Comparison of ENCODE assay signal across 8 cellular contexts in genomic region chr19:49118565-49119410, GRCh38. TPM values are rescaled to one million over a fixed set of nuclear protein-coding genes. Genes with fewer than 3 reads are reported as not detected.
A peak's percentile ranks its signal among the peaks of the same experiment; 100 is the strongest.
DNase-seq lines count a peak whose midpoint lies in the region; ATAC-seq and TF ChIP-seq lines count a peak whose summit lies in the region.

Gene C19orf73 (minus strand): TSS chr19:49119143. CDS start chr19:49119022, 121 bp downstream.

- H3K4me3 ChIP-seq in NB4 (ENCODE audit: low read depth, low read length) (peak within 1 kb of the TSS; percentile 57), SK-N-MC (peak within 1 kb of the TSS; percentile 82), thoracic aorta (peak within 1 kb of the TSS; percentile 88)

- no peaks in the 10 kb centered on the region for H3K27me3 Mint-ChIP-seq in activated naive CD4-positive, alpha-beta T cell treated with anti-CD3 and anti-CD28 coated beads, Interleukin-2, amount 50 U/mL, for 24 hours
- no peaks in the 10 kb centered on the region for H3K27me3 Mint-ChIP-seq in osteocyte (ENCODE audit: unreplicated experiment)

- peak; percentile 3 for TF ChIP-seq CTCF in GM10266 (IDR thresholded peaks at IDR 0.05; ENCODE audit: control insufficient read depth, insufficient read depth, low read depth, missing control alignments)
- TF ChIP-seq CTCF in NB4 (IDR thresholded peaks at IDR 0.05; ENCODE audit: low read depth, low read length), result no peak
- peak; percentile 17 for TF ChIP-seq CTCF in osteocyte (IDR thresholded peaks at IDR 0.05)
- peak; percentile 39 for TF ChIP-seq CTCF in thoracic aorta (IDR thresholded peaks at IDR 0.05)

- no peaks in the 10 kb centered on the region for H3K9me3 ChIP-seq in SK-N-MC (ENCODE audit: low read depth, low read length)
- H3K9me3 ChIP-seq in thoracic aorta, result no peaks in the 10 kb centered on the region

- H3K4me3 Mint-ChIP-seq in activated naive CD4-positive, alpha-beta T cell treated with anti-CD3 and anti-CD28 coated beads, Interleukin-2, amount 50 U/mL, for 24 hours, result peak within 1 kb of the TSS; percentile 92
- peak within 1 kb of the TSS; percentile 83 for H3K4me3 Mint-ChIP-seq in osteocyte (ENCODE audit: unreplicated experiment)

- peak; percentile 32 for TF ChIP-seq POLR2A in NB4 (IDR thresholded peaks at IDR 0.05; ENCODE audit: extremely low read depth, insufficient read length)

- no peaks in the 10 kb centered on the region for H3K36me3 Mint-ChIP-seq in activated naive CD4-positive, alpha-beta T cell treated with anti-CD3 and anti-CD28 coated beads, Interleukin-2, amount 50 U/mL, for 24 hours
- H3K36me3 Mint-ChIP-seq in osteocyte (ENCODE audit: unreplicated experiment), result no peaks in the 10 kb centered on the region

- peak within 1 kb of the TSS; percentile 92 for H3K27ac Mint-ChIP-seq in activated naive CD4-positive, alpha-beta T cell treated with anti-CD3 and anti-CD28 coated beads, Interleukin-2, amount 50 U/mL, for 24 hours
- H3K27ac Mint-ChIP-seq in osteocyte (ENCODE audit: unreplicated experiment), result peak within 1 kb of the TSS; percentile 84

- H3K4me1 ChIP-seq in thoracic aorta (ENCODE audit: control insufficient read depth in 1 of 2, low read depth in 2 of 2), result peaks cover 15 to 34% of the 10 kb centered on the region in 2 donors

- H3K27ac ChIP-seq in SK-N-MC (peak within 1 kb of the TSS; percentile 83), thoracic aorta (peak within 1 kb of the TSS; percentile 91 to 98)

- H3K9ac ChIP-seq in SK-N-MC (ENCODE audit: insufficient read length), result peak within 1 kb of the TSS; percentile 89

- H3K4me1 Mint-ChIP-seq in activated naive CD4-positive, alpha-beta T cell treated with anti-CD3 and anti-CD28 coated beads, Interleukin-2, amount 50 U/mL, for 24 hours, result peaks cover 41% of the 10 kb centered on the region
- peaks cover 26% of the 10 kb centered on the region for H3K4me1 Mint-ChIP-seq in osteocyte (ENCODE audit: unreplicated experiment)

- ATAC-seq in HG02571 (IDR thresholded peaks at IDR 0.05; ENCODE audit: unreplicated experiment) (peak; percentile 72), thoracic aorta (ENCODE audit: insufficient number of reproducible peaks, low FRiP score, low read depth) (peak; percentile 86)

- H3K9me3 Mint-ChIP-seq in activated naive CD4-positive, alpha-beta T cell treated with anti-CD3 and anti-CD28 coated beads, Interleukin-2, amount 50 U/mL, for 24 hours, result no peaks in the 10 kb centered on the region
- H3K9me3 Mint-ChIP-seq in osteocyte (ENCODE audit: unreplicated experiment), result no peaks in the 10 kb centered on the region

- DNase-seq in GM10266 (ENCODE audit: extremely low spot score) (peak; percentile 100), NB4 (ENCODE audit: low read depth) (peak; percentile 93), SK-N-MC (ENCODE audit: low read depth, low spot score) (no peak), glomerular visceral epithelial cell (ENCODE audit: extremely low spot score) (peak; percentile 96), osteocyte (ENCODE audit: extremely low spot score, unreplicated experiment) (peak; percentile 99), thoracic aorta (ENCODE audit: low spot score) (peak; percentile 62)

- H3K27me3 ChIP-seq in thoracic aorta (replicated peaks; ENCODE audit: insufficient read depth), result no peaks in the 10 kb centered on the region

- peaks cover 9% of the 10 kb centered on the region; the same call in 1 of the 2 replicates for H3K36me3 ChIP-seq in SK-N-MC (ENCODE audit: insufficient read depth, low read length)
- H3K36me3 ChIP-seq in thoracic aorta, result no peaks in the 10 kb centered on the region

RNA-seq across cellular contexts. Expression of gene C19orf73, which starts in this region (rescaled TPM):
- total RNA-seq in osteocyte (1.8 and 3.4 TPM in 2 replicates), thoracic aorta (not detected)

Comparison
In these comparisons a context has a peak if more than half of its experiments do, and no peak if none do; other contexts are left out.
1. Peak in DNase-seq, ATAC-seq, H3K4me3 ChIP-seq and H3K27ac ChIP-seq in thoracic aorta; RNA of the gene not detected or under 1 TPM.